24 cellular contexts compared by ENCODE assay signal in the genomic region with DNA sequence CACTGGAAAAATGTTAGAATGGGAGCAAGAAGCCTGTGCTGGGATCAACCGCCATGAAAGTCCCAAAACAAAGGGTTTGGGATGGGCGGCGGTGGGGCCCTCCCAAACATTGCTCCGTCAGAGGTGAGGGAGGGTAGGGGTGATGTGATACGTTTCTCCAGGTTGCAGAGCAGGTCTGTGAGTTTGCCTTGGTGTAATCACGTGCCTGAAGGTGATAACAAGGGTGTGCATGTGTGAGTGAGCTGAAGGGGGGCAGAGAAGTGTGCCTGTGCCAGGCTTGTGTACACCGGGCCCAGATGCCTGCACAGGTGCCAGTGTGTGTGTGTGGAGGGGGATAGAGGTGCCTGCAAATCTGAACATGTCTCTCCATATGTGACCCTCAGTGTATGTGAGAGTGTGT. TPM values are rescaled to one million over a fixed set of nuclear protein-coding genes. Genes with fewer than 3 reads are reported as not detected.
DNase-seq lines count a peak whose midpoint lies in the region; ATAC-seq, FAIRE-seq and TF ChIP-seq lines count a peak whose summit lies in the region.
"Had no signal": no experiment of that assay in that cellular context is flagged by ENCODE, and none has a peak within 500 bp of the region (broad histone marks: within the 10 kb centered on the region; RNA-seq: fewer than 3 reads in every experiment).

No MANE protein-coding gene starts in this region.

- H3K79me2 ChIP-seq in GM12878 (ENCODE audit: control insufficient read depth, insufficient read depth, low read length) = no peaks in the 10 kb centered on the region

- H3K27ac Mint-ChIP-seq in Caco-2 (ENCODE audit: unreplicated experiment) = peak overlapping the region; percentile 71
- H3K27ac Mint-ChIP-seq: CD8-positive, alpha-beta T cell had no signal

- H3K9ac ChIP-seq in GM12878 (ENCODE audit: control insufficient read depth, insufficient read depth, low read length) (no peak overlapping the region), kidney (ENCODE audit: low read length in 2 of 2) (peak overlapping the region in 1 of 2 donors; percentile 35)

- no peak overlapping the region for H2AFZ ChIP-seq in GM12878 (ENCODE audit: control insufficient read depth, low read depth, low read length)

- TF ChIP-seq RAD21 in GM12878 (IDR thresholded peaks at IDR 0.05; ENCODE audit: insufficient read depth, low read depth, low read length) = no peak

- H3K4me2 ChIP-seq in GM12878 (ENCODE audit: control insufficient read depth, insufficient read depth) = no peak overlapping the region

- H3K4me1 Mint-ChIP-seq in Caco-2 (ENCODE audit: low read depth, unreplicated experiment) = peaks cover 49% of the 10 kb centered on the region

- no peaks in the 10 kb centered on the region for H3K9me3 Mint-ChIP-seq in Caco-2 (ENCODE audit: unreplicated experiment)
- H3K9me3 Mint-ChIP-seq: CD8-positive, alpha-beta T cell had no signal

- H3K4me3 Mint-ChIP-seq in Caco-2 (ENCODE audit: unreplicated experiment) = peak overlapping the region; percentile 22
- H3K4me3 Mint-ChIP-seq: CD8-positive, alpha-beta T cell had no signal

- H3K9me3 ChIP-seq in Caco-2 (no peaks in the 10 kb centered on the region), GM12878 (replicated peaks; ENCODE audit: control insufficient read depth, insufficient read depth, low read length) (no peaks in the 10 kb centered on the region), kidney (ENCODE audit: control insufficient read depth in 1 of 2, low read length in 2 of 2) (no peaks in the 10 kb centered on the region), pancreas (no peaks in the 10 kb centered on the region)

- no peaks in the 10 kb centered on the region for H3K27me3 Mint-ChIP-seq in Caco-2 (ENCODE audit: insufficient read depth, unreplicated experiment)

- FAIRE-seq in GM12878 (lab: Jason Lieb, UNC) (no peak), kidney (lab: Jason Lieb, UNC) (no peak), pancreas (lab: Jason Lieb, UNC) (no peak)
- FAIRE-seq: G401.6, GM18507 had no signal

- DNase-seq in Caco-2 = peak in 1 of 2 experiments; percentile 31
- no peak for DNase-seq in GM12878 (ENCODE audit: low read depth, low spot score)
- peak; percentile 40 for DNase-seq in kidney
- DNase-seq in pancreas = no peak
- DNase-seq in foreskin melanocyte = no peak
- no peak for DNase-seq in SIG-M5 treated with dmso at 0.1 percent for 504 hours (lab: John Stamatoyannopoulos, UW; ENCODE audit: unreplicated experiment)
- DNase-seq: AML-193; C1 segment of cervical spinal cord; Calu3; CD8-positive, alpha-beta T cell; DMS153; GOT3; HCEC 1CT; Kasumi-1; NCI-H1417 treated with DMSO at 0.1 percent for 48 hours; NCI-H1930; NCI-H226; NCI-H524; SIG-M5 had no signal

- ATAC-seq in GM12878 (no peak), pancreas (peak in 3 of 4 donors; percentile 51 to 74 (median 64)), HG02970 (IDR thresholded peaks at IDR 0.05; ENCODE audit: low FRiP score, unreplicated experiment) (no peak)
- ATAC-seq: CD8-positive, alpha-beta T cell; Panc1; SK-N-SH treated with all-trans-retinoic acid at 6 μM for 48 hours had no signal

- H3K36me3 ChIP-seq in Caco-2 (ENCODE audit: control insufficient read depth, insufficient read depth, low read length) (no peaks in the 10 kb centered on the region), GM12878 (ENCODE audit: control insufficient read depth in 2 of 2, insufficient read depth in 2 of 2, low read length in 1 of 2) (no peaks in the 10 kb centered on the region), kidney (ENCODE audit: control insufficient read depth in 1 of 2, insufficient read depth in 2 of 2, low read length in 2 of 2) (no peaks in the 10 kb centered on the region), pancreas (no peaks in the 10 kb centered on the region)

- in situ Hi-C loops in GM12878 (cut with MboI) = no loop called here

- no peaks in the 10 kb centered on the region for H3K36me3 Mint-ChIP-seq in Caco-2 (ENCODE audit: insufficient read depth, unreplicated experiment)
- H3K36me3 Mint-ChIP-seq: CD8-positive, alpha-beta T cell had no signal

- H3K4me1 ChIP-seq in Caco-2 (peaks cover 86% of the 10 kb centered on the region), GM12878 (ENCODE audit: control insufficient read depth, insufficient read depth, low read length) (no peaks in the 10 kb centered on the region), kidney (ENCODE audit: control insufficient read depth in 1 of 2, insufficient read depth in 1 of 2, low read depth in 1 of 2, low read length in 2 of 2) (peaks cover 7 to 19% of the 10 kb centered on the region in 2 donors), pancreas (peaks cover 0 to 6% (median 0%) of the 10 kb centered on the region in 3 donors)

- intact Hi-C loops in Caco-2 (cut with micrococcal nuclease; ENCODE audit: unreplicated experiment) = no loop called here
- intact Hi-C loops in GM12878 (cut with micrococcal nuclease; ENCODE audit: unreplicated experiment) = no loop called here
- intact Hi-C loops in kidney (cut with DNase I) = loop anchor here (10.0 kb wide), 1 partner anchor 98 kb away; a partner anchor contains a TSS
- intact Hi-C loops in pancreas (cut with DNase I) = no loop called here

- H4K20me1 ChIP-seq in GM12878 (ENCODE audit: control insufficient read depth, insufficient read depth) = no peaks in the 10 kb centered on the region

- CTCF ChIA-PET in Caco-2 (lab: Charles Lee) (interaction anchor here (1.1 to 1.2 kb wide), 2 partner anchors 69 to 100 kb away, joined by 3 read pairs; a partner anchor contains a TSS), GM12878 (lab: Yijun Ruan, JAX) (interaction anchor here (7.1 kb wide), 1 partner anchor 101 kb away, joined by 45 read pairs; a partner anchor contains a TSS)

- H3K27ac ChIP-seq in GM12878 (ENCODE audit: control insufficient read depth, insufficient read depth) (no peak overlapping the region), kidney (ENCODE audit: low read depth in 2 of 2, low read length in 2 of 2) (peak overlapping the region; percentile 47 to 54), pancreas (no peak overlapping the region)

- POLR2A ChIA-PET in Caco-2 (lab: Charles Lee) (no interaction called here), GM12878 (lab: Charles Lee) (no interaction called here)

- RAD21 ChIA-PET in GM12878 (lab: Charles Lee; ENCODE audit: unreplicated experiment) = interaction anchor here (1.2 to 3.1 kb wide), 2 partner anchors 92 to 101 kb away, joined by 3 to 20 read pairs; a partner anchor contains a TSS

- BruUV-seq in Caco-2 (replicated peaks; lab: Mats Ljungman, UMichigan) (no TSS peak), GM12878 (replicated peaks; lab: Mats Ljungman, UMichigan) (no TSS peak)

- no peak for TF ChIP-seq EP300 in GM12878 (IDR thresholded peaks at IDR 0.05; ENCODE audit: borderline replicate concordance in 1 of 2, control insufficient read depth in 1 of 2, low read depth in 2 of 2, low read length in 2 of 2)

- 43% methylated on average over 7 of the region's 7 CpGs for WGBS in GM12878 (ENCODE audit: insufficient coverage, insufficient replicate concordance, low lambda C conversion rate, missing lambda C conversion rate)
- WGBS in pancreas, 2 donors = 44 to 55% methylated on average over 7 of the region's 7 CpGs

- H3K27me3 ChIP-seq in Caco-2 (replicated peaks; ENCODE audit: control insufficient read depth, insufficient read depth, low read length) (no peaks in the 10 kb centered on the region), GM12878 (replicated peaks in 1 of 2; ENCODE audit: control insufficient read depth in 2 of 2, insufficient read depth in 2 of 2, low read length in 1 of 2) (peaks cover 2 to 10% of the 10 kb centered on the region in 2 experiments; a peak in 3 of 4 replicates), pancreas (no peaks in the 10 kb centered on the region)

- no peak overlapping the region for H3K4me3 ChIP-seq in Caco-2 (ENCODE audit: low read depth, low read length)
- no peak overlapping the region for H3K4me3 ChIP-seq in GM12878
- H3K4me3 ChIP-seq in kidney (ENCODE audit: low read length in 2 of 2) = no peak overlapping the region
- no peak overlapping the region for H3K4me3 ChIP-seq in pancreas

- TF ChIP-seq CTCF in Caco-2 (IDR thresholded peaks at IDR 0.05; ENCODE audit: insufficient read depth in 1 of 2, low read depth in 1 of 2, low read length in 1 of 2, severe bottlenecking in 1 of 2, unreplicated experiment in 1 of 2) (no peak), GM12878 (IDR thresholded peaks at IDR 0.05 in 2 of 3, conservative IDR thresholded peaks at IDR 0.05 in 1 of 3; ENCODE audit: control insufficient read depth in 2 of 3, extremely low read depth in 1 of 3, insufficient read depth in 1 of 3, low read depth in 3 of 3, low read length in 3 of 3) (no peak), kidney (IDR thresholded peaks at IDR 0.05; ENCODE audit: borderline replicate concordance, extremely low read depth, insufficient read depth) (no peak), pancreas (IDR thresholded peaks at IDR 0.05) (no peak)

- SMC1A ChIA-PET in GM12878 (lab: Charles Lee; ENCODE audit: uncharacterized antibody, unreplicated experiment) = interaction anchor here (1.1 to 2.7 kb wide), 2 partner anchors 100 to 126 kb away, joined by 3 to 15 read pairs; a partner anchor contains a TSS

- no peak for TF ChIP-seq POLR2A in GM12878 (IDR thresholded peaks at IDR 0.05; ENCODE audit: low read depth, low read length)

RNA-seq across cellular contexts. Expression of a gene that starts 55.8 kb away (rescaled TPM):
- total RNA-seq in Caco-2 (2022) (51.8 and 53.2 TPM in 2 replicates), GM12878 (2014; rRNA removed) (38.7 and 47.3 TPM in 2 replicates), GM12878 (2014; rRNA removed; fragmentation: Illumina TruSeq; extraction: Trizol) (26.0 and 28.0 TPM in 2 replicates), GM12878 (2021) (27.4 and 28.2 TPM in 2 replicates), kidney (27.6 TPM), pancreas (10 to 100 TPM; 12.4 to 18.1 (median 14.3) TPM)
- total RNA-seq in GM12878 (2013; cell fraction: nucleolus; rRNA removed) = 66.8 and 75.9 TPM in 2 replicates
- polyA plus RNA-seq in GM12878 (2011; ENCODE audit: low read depth) = 31.3 TPM
- polyA plus RNA-seq in GM12878 (2011; rRNA removed) (30.0 and 32.4 TPM in 2 replicates), GM12878 (2014; fragmentation: Illumina TruSeq; extraction: Trizol) (13.8 and 24.6 TPM in 2 replicates), GM12878 (2014; fragmentation: Nextera tagmentation; extraction: Ambion mirVana) (10 to 100 TPM; 67.5 to 72.4 TPM), GM12878 (2014; rRNA removed) (55.4 and 59.8 TPM in 2 replicates), GM12878 (2016; fragmentation: Nextera tagmentation; extraction: Ambion mirVana) (10 to 100 TPM; 37.9 to 38.3 TPM), kidney (ENCODE audit: insufficient read depth, low read depth, low replicate concordance) (68.3 TPM), pancreas (10 to 100 TPM; 29.7 to 35.4 TPM)
- polyA plus RNA-seq in GM12878 (2011; cell fraction: cytosol; rRNA removed) = 40.8 and 46.0 TPM in 2 replicates
- 33.9 and 44.5 TPM in 2 replicates for polyA plus RNA-seq in GM12878 (2011; cell fraction: nucleus; rRNA removed)
- 29.1 and 30.7 TPM in 2 replicates for polyA plus RNA-seq in GM12878 (2012)
- polyA minus RNA-seq in GM12878 (2011; rRNA and poly(A)+ RNA removed) = 19.5 and 36.0 TPM in 2 replicates
- 5.5 and 10.4 TPM in 2 replicates for polyA minus RNA-seq in GM12878 (2011; cell fraction: cytosol; rRNA and poly(A)+ RNA removed)
- polyA minus RNA-seq in GM12878 (2011; cell fraction: nucleus; rRNA and poly(A)+ RNA removed) = 21.0 and 31.2 TPM in 2 replicates

Comparison
In these comparisons a context has a peak if more than half of its experiments do, and no peak if none do; other contexts are left out.
1. ATAC-seq: peak in pancreas (3 of 4); none in GM12878 (single experiment) and HG02970 (single experiment).
2. H3K27ac ChIP-seq: peak in kidney (2 of 2); none in GM12878 (single experiment) and pancreas (0 of 4).